8 cellular contexts compared by ENCODE assay signal in the genomic region with DNA sequence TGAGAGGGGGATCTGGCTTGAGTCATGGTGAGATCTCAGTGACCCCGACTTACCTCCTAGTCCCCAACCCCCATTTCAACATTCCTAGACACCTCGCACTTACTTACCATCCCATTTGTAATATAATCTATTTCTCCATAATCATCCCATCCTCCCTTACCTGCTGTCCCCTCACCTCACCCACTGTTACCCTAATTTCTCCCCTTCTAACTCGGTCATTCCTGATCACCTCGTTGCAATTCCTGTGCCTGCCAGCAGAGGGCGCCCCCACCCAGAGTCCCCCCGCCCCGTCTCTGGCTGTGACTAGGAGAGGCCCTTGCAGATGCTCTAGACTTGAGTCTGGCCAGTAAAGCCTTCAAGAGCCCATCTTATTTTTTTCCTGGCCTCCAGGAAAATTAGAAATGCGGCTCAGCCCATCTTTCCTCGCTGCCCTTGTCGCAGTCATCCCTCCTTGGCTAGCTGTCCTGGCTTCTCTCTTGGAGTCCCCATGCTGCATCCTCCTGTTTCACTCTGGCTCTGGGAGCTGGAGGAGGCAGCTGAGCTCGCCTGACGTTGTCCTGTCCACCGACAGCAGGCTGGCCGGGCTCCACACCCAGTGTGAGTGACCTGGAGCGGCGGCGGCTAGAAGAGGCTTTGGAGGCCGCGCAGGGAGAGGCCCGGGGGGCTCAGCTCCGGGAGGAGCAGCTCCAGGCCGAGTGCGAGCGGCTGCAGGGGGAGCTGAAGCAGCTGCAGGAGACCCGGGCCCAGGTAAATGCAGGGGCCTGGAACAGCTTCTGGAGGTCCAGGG. TPM values are rescaled to one million over a fixed set of nuclear protein-coding genes. Genes with fewer than 3 reads are reported as not detected.
DNase-seq lines count a peak whose midpoint lies in the region; ATAC-seq and TF ChIP-seq lines count a peak whose summit lies in the region.

No MANE protein-coding gene starts in this region.

- H3K27me3 ChIP-seq in psoas muscle (ENCODE audit: insufficient read depth in 3 of 3, low read length in 2 of 3), result no peaks in the 10 kb centered on the region

- no peaks in the 10 kb centered on the region for H3K9me3 Mint-ChIP-seq in activated naive CD4-positive, alpha-beta T cell treated with anti-CD3 and anti-CD28 coated beads for 36 hours

- TF ChIP-seq CTCF in psoas muscle (IDR thresholded peaks at IDR 0.05), result peak; percentile 93

- H3K4me3 Mint-ChIP-seq in activated naive CD4-positive, alpha-beta T cell treated with anti-CD3 and anti-CD28 coated beads for 36 hours, result peak overlapping the region; percentile 28

- H3K9me3 ChIP-seq in psoas muscle, result no peaks in the 10 kb centered on the region

- 61 to 65% (median 63%) methylated on average over 25 of the region's 25 CpGs for WGBS in psoas muscle, 3 donors

- H3K4me1 Mint-ChIP-seq in activated naive CD4-positive, alpha-beta T cell treated with anti-CD3 and anti-CD28 coated beads for 36 hours (ENCODE audit: low read depth), result peaks cover 79% of the 10 kb centered on the region

- peak overlapping the region; percentile 64 for H3K27ac Mint-ChIP-seq in activated naive CD4-positive, alpha-beta T cell treated with anti-CD3 and anti-CD28 coated beads for 36 hours

- peaks cover 0 to 32% of the 10 kb centered on the region in 2 donors for H3K36me3 ChIP-seq in psoas muscle (ENCODE audit: insufficient read depth in 1 of 2, low read depth in 1 of 2)

- H3K4me3 ChIP-seq in psoas muscle, result no peak overlapping the region

- no peak overlapping the region for H3K27ac ChIP-seq in psoas muscle

- peak; percentile 44 for DNase-seq in COLO668 (lab: John Stamatoyannopoulos, UW; ENCODE audit: unreplicated experiment)
- DNase-seq in HUDEP-2 (lab: John Stamatoyannopoulos, UW; ENCODE audit: unreplicated experiment in 76 of 76), result peak in 48 of 76 experiments; percentile 9 to 77 (median 42)
- DNase-seq in SK-N-DZ (ENCODE audit: low spot score), result peak; percentile 66
- peak; percentile 92 for DNase-seq in activated naive CD4-positive, alpha-beta T cell treated with anti-CD3 and anti-CD28 coated beads for 36 hours
- DNase-seq in Right ventricle myocardium superior, result peak; percentile 76
- DNase-seq in psoas muscle, result peak; percentile 51 to 78
- DNase-seq in NCI-H226, result no peak
- DNase-seq in cerebellar nuclear complex (lab: John Stamatoyannopoulos, UW), result no peak

- ATAC-seq in Right ventricle myocardium superior (ENCODE audit: poor library complexity) (no peak), psoas muscle (peak in 3 of 4 donors; percentile 26 to 35 (median 29))

- H3K27me3 Mint-ChIP-seq in activated naive CD4-positive, alpha-beta T cell treated with anti-CD3 and anti-CD28 coated beads for 36 hours (ENCODE audit: low read depth), result no peaks in the 10 kb centered on the region

- CTCF ChIA-PET in activated naive CD4-positive, alpha-beta T cell treated with anti-CD3 and anti-CD28 coated beads for 36 hours (lab: Charles Lee), result interaction anchor here (0.6 to 8.3 kb wide), 21 partner anchors 8 to 189 kb away, joined by 3 to 158 read pairs (median 4); partner anchors contain the start of gene TBX21

- intact Hi-C loops in activated naive CD4-positive, alpha-beta T cell treated with anti-CD3 and anti-CD28 coated beads for 36 hours (cut with micrococcal nuclease), result loop anchor here (1.0 to 2.0 kb wide), 5 partner anchors 19 to 92 kb away; partner anchors contain the start of gene TBX21
- intact Hi-C loops in Right ventricle myocardium superior (cut with DNase I), result no loop called here
- intact Hi-C loops in psoas muscle (cut with DNase I), result loop anchor here (5.0 kb wide), 2 partner anchors 103 to 108 kb away; no protein-coding TSS in a partner anchor

- peaks cover 4% of the 10 kb centered on the region for H3K4me1 ChIP-seq in psoas muscle

- H3K36me3 Mint-ChIP-seq in activated naive CD4-positive, alpha-beta T cell treated with anti-CD3 and anti-CD28 coated beads for 36 hours (ENCODE audit: low read depth), result peaks cover 36% of the 10 kb centered on the region

RNA-seq across cellular contexts. Expression of gene TBKBP1, which starts 5.0 kb away (rescaled TPM):
- 18.5 and 42.6 TPM in 2 replicates for polyA plus RNA-seq in SK-N-DZ (2014; cell fraction: cytosol; rRNA removed)
- 70.4 and 79.3 TPM in 2 replicates for polyA plus RNA-seq in SK-N-DZ (2014; cell fraction: nucleus; rRNA removed)
- total RNA-seq in activated naive CD4-positive, alpha-beta T cell treated with anti-CD3 and anti-CD28 coated beads for 36 hours, result 10 to 100 TPM; 19.5 to 19.7 TPM
- 16.3 TPM for total RNA-seq in Right ventricle myocardium superior
- total RNA-seq in psoas muscle, result 10 to 100 TPM; 14.5 to 20.6 (median 18.9) TPM
- 10 to 100 TPM in 2 of 3 donors, 1 to 10 TPM in 1; 5.3 to 37.9 (median 27.4) TPM for polyA plus RNA-seq in psoas muscle

RNA-seq across cellular contexts. Expression of gene TBX21, which starts 34.1 kb away (rescaled TPM):
- not detected in 2 replicates for polyA plus RNA-seq in SK-N-DZ (2014; cell fraction: cytosol; rRNA removed)
- not detected in 2 replicates for polyA plus RNA-seq in SK-N-DZ (2014; cell fraction: nucleus; rRNA removed)
- 10 to 100 TPM; 50.6 to 52.3 TPM for total RNA-seq in activated naive CD4-positive, alpha-beta T cell treated with anti-CD3 and anti-CD28 coated beads for 36 hours
- total RNA-seq in Right ventricle myocardium superior (0.32 TPM), psoas muscle (under 1 TPM; 0.12 to 0.36 (median 0.19) TPM)
- under 1 TPM in 2 of 3 donors, not detected in 1; 0.04 to 0.12 TPM for polyA plus RNA-seq in psoas muscle

RNA-seq across cellular contexts. Expression of gene KPNB1, which starts 49.2 kb away (rescaled TPM):
- 283 and 411 TPM in 2 replicates for polyA plus RNA-seq in SK-N-DZ (2014; cell fraction: cytosol; rRNA removed)
- 203 and 285 TPM in 2 replicates for polyA plus RNA-seq in SK-N-DZ (2014; cell fraction: nucleus; rRNA removed)
- 100 to 1,000 TPM; 602 to 614 TPM for total RNA-seq in activated naive CD4-positive, alpha-beta T cell treated with anti-CD3 and anti-CD28 coated beads for 36 hours
- total RNA-seq in Right ventricle myocardium superior, result 160 TPM
- 100 to 1,000 TPM; 192 to 323 (median 227) TPM for total RNA-seq in psoas muscle
- polyA plus RNA-seq in psoas muscle, result 100 to 1,000 TPM in 2 of 3 donors, 10 to 100 TPM in 1; 78.0 to 121 (median 120) TPM

Comparison
In these comparisons a context has a peak if more than half of its experiments do, and no peak if none do; other contexts are left out.
1. DNase-seq: peak in COLO668 (single experiment), HUDEP-2 (48 of 76), SK-N-DZ (single experiment), activated naive CD4-positive, alpha-beta T cell treated with anti-CD3 and anti-CD28 coated beads for 36 hours (single experiment), Right ventricle myocardium superior (single experiment) and psoas muscle (2 of 2); none in NCI-H226 (single experiment) and cerebellar nuclear complex (0 of 2).
2. RNA of gene TBX21, which starts 34.1 kb away (total RNA-seq): 50.6 to 52.3 TPM in activated naive CD4-positive, alpha-beta T cell treated with anti-CD3 and anti-CD28 coated beads for 36 hours; 0.32 TPM in Right ventricle myocardium superior (single experiment) and 0.12 to 0.36 TPM in psoas muscle; every median in the first group is over 10 times any median in the second.